In genomic region chr22:20724676-20725454, GRCh38 we compare ENCODE assay signal across 27 cellular contexts. TPM values are rescaled to one million over a fixed set of nuclear protein-coding genes. Genes with fewer than 3 reads are reported as not detected.
"Had no signal": no experiment of that assay in that cellular context is flagged by ENCODE, and none has a peak within 500 bp of the region (broad histone marks: within the 10 kb centered on the region; RNA-seq: fewer than 3 reads in every experiment).

No MANE protein-coding gene starts in this region.

- H3K9me3 Mint-ChIP-seq: activated naive CD8-positive, alpha-beta T cell treated with anti-CD3 and anti-CD28 coated beads for 36 hours; brain; effector memory CD8-positive, alpha-beta T cell; mesothelial cell of epicardium had no signal

- H3K27me3 Mint-ChIP-seq: activated CD8-positive, alpha-beta memory T cell treated with anti-CD3 and anti-CD28 coated beads, Interleukin-2, amount 10 ng/mL, durations not matched to agents 7 days and 5 days; activated naive CD8-positive, alpha-beta T cell treated with anti-CD3 and anti-CD28 coated beads for 36 hours; brain; effector memory CD8-positive, alpha-beta T cell; naive thymus-derived CD4-positive, alpha-beta T cell had no signal

- H3K4me1 Mint-ChIP-seq: activated CD8-positive, alpha-beta memory T cell treated with anti-CD3 and anti-CD28 coated beads, Interleukin-2, amount 10 ng/mL, durations not matched to agents 7 days and 5 days; activated naive CD8-positive, alpha-beta T cell treated with anti-CD3 and anti-CD28 coated beads for 36 hours; brain; mesothelial cell of epicardium had no signal

- H3K27ac Mint-ChIP-seq: activated CD8-positive, alpha-beta memory T cell treated with anti-CD3 and anti-CD28 coated beads, Interleukin-2, amount 10 ng/mL, durations not matched to agents 7 days and 5 days; activated CD8-positive, alpha-beta T cell treated with anti-CD3 and anti-CD28 coated beads, Interleukin-2, amount 10 ng/mL, durations not matched to agents 7 days and 5 days; activated naive CD8-positive, alpha-beta T cell treated with anti-CD3 and anti-CD28 coated beads for 36 hours; effector memory CD8-positive, alpha-beta T cell; mesothelial cell of epicardium had no signal

- ATAC-seq: activated CD8-positive, alpha-beta memory T cell treated with anti-CD3 and anti-CD28 coated beads, Interleukin-2, amount 10 ng/mL, durations not matched to agents 7 days and 5 days; activated CD8-positive, alpha-beta T cell treated with anti-CD3 and anti-CD28 coated beads, Interleukin-2, amount 10 ng/mL, durations not matched to agents 7 days and 5 days; effector memory CD8-positive, alpha-beta T cell; gastroesophageal sphincter; left cardiac atrium; naive thymus-derived CD4-positive, alpha-beta T cell had no signal

- H3K4me3 Mint-ChIP-seq: activated CD8-positive, alpha-beta memory T cell treated with anti-CD3 and anti-CD28 coated beads, Interleukin-2, amount 10 ng/mL, durations not matched to agents 7 days and 5 days; activated CD8-positive, alpha-beta T cell treated with anti-CD3 and anti-CD28 coated beads, Interleukin-2, amount 10 ng/mL, durations not matched to agents 7 days and 5 days; activated naive CD8-positive, alpha-beta T cell treated with anti-CD3 and anti-CD28 coated beads for 36 hours; brain; effector memory CD8-positive, alpha-beta T cell; mesothelial cell of epicardium; naive thymus-derived CD4-positive, alpha-beta T cell had no signal

- DNase-seq: activated CD4-positive, alpha-beta T cell treated with anti-CD3 and anti-CD28 coated beads for 1 hour; activated CD8-positive, alpha-beta memory T cell treated with anti-CD3 and anti-CD28 coated beads, Interleukin-2, amount 10 ng/mL, durations not matched to agents 7 days and 5 days; activated CD8-positive, alpha-beta T cell treated with anti-CD3 and anti-CD28 coated beads, Interleukin-2, amount 10 ng/mL, durations not matched to agents 7 days and 5 days; activated naive CD4-positive, alpha-beta T cell treated with Interleukin-2 at 50 U/mL for 16 hours; activated naive CD8-positive, alpha-beta T cell treated with anti-CD3 and anti-CD28 coated beads for 36 hours; activated T-cell treated with anti-CD3 and anti-CD28 coated beads, Interleukin-2, amount 50 U/mL, for 48 hours; adrenal gland; cortex of kidney; effector memory CD8-positive, alpha-beta T cell; islet precursor cell; left cardiac atrium; mammary epithelial cell; naive thymus-derived CD4-positive, alpha-beta T cell; nucleus accumbens; stimulated activated CD4-positive, alpha-beta T cell treated with anti-CD3 and anti-CD28 coated beads, Interleukin-15, amount 100 ng/mL, for 24 hours; stimulated activated CD4-positive, alpha-beta T cell treated with anti-CD3 and anti-CD28 coated beads, Interleukin-2, amount 100 ng/mL, for 24 hours; stimulated activated naive CD4-positive, alpha-beta T cell; T-helper 2 cell; testis; transverse colon; uterus had no signal

RNA-seq across cellular contexts. Expression of gene SERPIND1, which starts 49.0 kb away (rescaled TPM):
- total RNA-seq: activated CD8-positive, alpha-beta memory T cell treated with anti-CD3 and anti-CD28 coated beads, Interleukin-2, amount 10 ng/mL, durations not matched to agents 7 days and 5 days; activated CD8-positive, alpha-beta T cell treated with anti-CD3 and anti-CD28 coated beads, Interleukin-2, amount 10 ng/mL, durations not matched to agents 7 days and 5 days; activated naive CD8-positive, alpha-beta T cell treated with anti-CD3 and anti-CD28 coated beads for 36 hours; chondrocyte; fibroblast of lung; mammary epithelial cell; mesothelial cell of epicardium; naive thymus-derived CD4-positive, alpha-beta T cell; smooth muscle cell; transverse colon had no signal
